ENCODE assay signal across 27 cellular contexts in the genomic region with DNA sequence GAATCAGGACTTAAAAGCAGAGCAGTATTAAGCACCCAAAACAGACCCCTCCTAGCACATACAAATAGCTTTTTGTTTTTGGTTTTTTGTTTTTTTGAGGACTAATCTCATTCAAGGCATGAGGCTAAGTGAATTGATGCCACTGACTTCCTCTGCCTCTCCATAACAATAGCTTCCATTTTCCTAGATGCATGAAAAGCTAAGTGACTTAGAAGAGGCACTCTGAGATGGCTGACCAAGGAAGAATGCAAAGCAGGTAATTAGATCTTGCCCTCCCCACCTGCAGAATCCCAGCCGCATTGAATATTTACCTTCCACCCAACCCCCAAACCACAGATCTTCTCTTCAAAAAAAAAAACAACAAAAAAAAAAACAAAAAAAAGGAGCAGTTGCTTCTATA. TPM values are rescaled to one million over a fixed set of nuclear protein-coding genes. Genes with fewer than 3 reads are reported as not detected.
DNase-seq lines count a peak whose midpoint lies in the region; FAIRE-seq and TF ChIP-seq lines count a peak whose summit lies in the region.
"Had no signal": no experiment of that assay in that cellular context is flagged by ENCODE, and none has a peak within 500 bp of the region (broad histone marks: within the 10 kb centered on the region; RNA-seq: fewer than 3 reads in every experiment).

No MANE protein-coding gene starts in this region.

- H3K79me2 ChIP-seq in H1 (ENCODE audit: control insufficient read depth in 1 of 2, insufficient read depth in 2 of 2, low read length in 2 of 2): no peaks in the 10 kb centered on the region

- H3K36me3 ChIP-seq in ES-I3 (ENCODE audit: insufficient read depth, low read length) (no peaks in the 10 kb centered on the region), HUES64 (ENCODE audit: insufficient read depth, low read length) (no peaks in the 10 kb centered on the region), H1 (ENCODE audit: control insufficient read depth in 2 of 4, insufficient read depth in 4 of 4, low read length in 3 of 4) (no peaks in the 10 kb centered on the region), iPS-18a (ENCODE audit: control insufficient read depth, low read depth, low read length) (no peaks in the 10 kb centered on the region), tibial artery (no peaks in the 10 kb centered on the region)
- H3K36me3 ChIP-seq: Peyer's patch had no signal

- peak overlapping the region; percentile 33 to 45; a peak in 2 of 4 replicates for H3K4me2 ChIP-seq in H1 (ENCODE audit: insufficient read depth in 1 of 2, low read depth in 2 of 2, low read length in 2 of 2)

- no peak overlapping the region for H3K4ac ChIP-seq in H1 (replicated peaks; ENCODE audit: insufficient read length, low read depth, low read length)

- no peak for TF ChIP-seq CTCF in H1 (IDR thresholded peaks at IDR 0.05; ENCODE audit: control extremely low read depth in 1 of 3, insufficient read depth in 1 of 3, low read depth in 1 of 3, low read length in 3 of 3)
- TF ChIP-seq CTCF in tibial artery (IDR thresholded peaks at IDR 0.05): no peak

- H2AFZ ChIP-seq in H1 (ENCODE audit: low read length): no peak overlapping the region

- H3K56ac ChIP-seq in H1 (replicated peaks; ENCODE audit: insufficient read length, low read depth, low read length): no peak overlapping the region

- H3K4me3 Mint-ChIP-seq in activated T-helper 2 cell treated with anti-CD3 and anti-CD28 coated beads, Interferon-gamma antibody, Interleukin-2, Interleukin-4, amounts not matched to agents 10 μg/mL and 5 μg/mL and 100 μg/mL, durations not matched to agents 14 hours and 24 hours and 36 hours (ENCODE audit: low read depth): no peak overlapping the region
- H3K4me3 Mint-ChIP-seq: CD8-positive, alpha-beta memory T cell had no signal

- H3K27me3 ChIP-seq in HUES64 (ENCODE audit: insufficient read depth, low read length): no peaks in the 10 kb centered on the region
- H3K27me3 ChIP-seq in H1 (replicated peaks in 1 of 4; ENCODE audit: control insufficient read depth in 3 of 4, extremely low read depth in 1 of 4, insufficient read depth in 3 of 4, low read length in 3 of 4): no peaks in the 10 kb centered on the region
- H3K27me3 ChIP-seq in iPS-18a (ENCODE audit: control insufficient read depth, insufficient read depth, low read length): no peaks in the 10 kb centered on the region
- no peaks in the 10 kb centered on the region for H3K27me3 ChIP-seq in tibial artery
- H3K27me3 ChIP-seq: Peyer's patch had no signal

- DNase-seq in H1 (ENCODE audit: low read depth in 1 of 2, low spot score in 2 of 2): peak in 1 of 2 experiments; percentile 65
- no peak for DNase-seq in amniotic stem cell (lab: John Stamatoyannopoulos, UW)
- no peak for DNase-seq in NCI-H187 treated with DMSO at 0.1 percent for 48 hours (lab: John Stamatoyannopoulos, UW)
- no peak for DNase-seq in tibial artery
- no peak for DNase-seq in activated T-helper 2 cell treated with anti-CD3 and anti-CD28 coated beads, Interferon-gamma antibody, Interleukin-2, Interleukin-4, amounts not matched to agents 10 μg/mL and 5 μg/mL and 100 μg/mL, durations not matched to agents 14 hours and 24 hours and 36 hours (ENCODE audit: low spot score)
- DNase-seq: 8988T; C1 segment of cervical spinal cord; Calu3; CD8-positive, alpha-beta memory T cell; DMS153; EL; HCEC 1CT; MM.1S; NCI-H1092; NCI-H1436; NCI-H1930; NCI-H226; NCI-H510A treated with DMSO at 0.1 percent for 48 hours; NCI-H774; NK-92 treated with Interleukin-12 subunit alpha and Interleukin-12 subunit beta, amount 100 ng/mL, for 24 hours; Peyer's patch had no signal

- 0 out of 3 replicates have a peak, but pooled peaks of 1 of the 2 experiments have one; percentile 34 for TF ChIP-seq POLR2A in H1 (IDR thresholded peaks at IDR 0.05; ENCODE audit: control extremely low read depth in 1 of 2, low read depth in 2 of 2, low read length in 2 of 2)

- CTCF ChIA-PET in H1 (lab: Charles Lee; ENCODE audit: partially characterized antibody): interaction anchor here (0.7 to 1.5 kb wide), 2 partner anchors 38 to 181 kb away, joined by 3 read pairs; no protein-coding TSS in a partner anchor

- intact Hi-C loops in tibial artery (cut with DNase I; ENCODE audit: low total_unique reads): no loop called here
- intact Hi-C loops in activated T-helper 2 cell treated with anti-CD3 and anti-CD28 coated beads, Interferon-gamma antibody, Interleukin-2, Interleukin-4, amounts not matched to agents 10 μg/mL and 5 μg/mL and 100 μg/mL, durations not matched to agents 14 hours and 24 hours and 36 hours (cut with micrococcal nuclease): no loop called here

- POLR2A ChIA-PET in H1 (lab: Charles Lee; ENCODE audit: partially characterized antibody): interaction anchor here (0.6 to 1.7 kb wide), 5 partner anchors 7 to 1143 kb away, joined by 3 to 4 read pairs (median 3); a partner anchor contains a TSS

- no peak overlapping the region for H3K23ac ChIP-seq in H1 (ENCODE audit: insufficient read length)

- no peak overlapping the region for H4K91ac ChIP-seq in H1 (replicated peaks; ENCODE audit: insufficient read length, low read length)

- WGBS in HUES64: 14% methylated on average over 1 of the region's 1 CpG
- WGBS in H1 (ENCODE audit: extremely low coverage in 1 of 2, insufficient coverage in 1 of 2, insufficient read length in 1 of 2, insufficient replicate concordance in 2 of 2, low coverage in 1 of 2, low lambda C conversion rate in 2 of 2, missing lambda C conversion rate in 1 of 2), 2 experiments: 6% methylated on average over 1 of the region's 1 CpG; no CpG with 5 or more reads in 1 of the 2 experiments

- no peak overlapping the region for H2BK120ac ChIP-seq in H1 (replicated peaks; ENCODE audit: low read depth, low read length)

- H4K20me1 ChIP-seq in H1 (replicated peaks in 1 of 2; ENCODE audit: control insufficient read depth in 1 of 2, insufficient read depth in 2 of 2, low read length in 2 of 2): no peaks in the 10 kb centered on the region

- H3K9me3 ChIP-seq in ES-I3 (ENCODE audit: control insufficient read depth, insufficient read depth, low read length) (no peaks in the 10 kb centered on the region), HUES64 (ENCODE audit: insufficient read depth, low read depth, low read length) (no peaks in the 10 kb centered on the region), H1 (ENCODE audit: insufficient read depth in 2 of 2, low read depth in 1 of 2, low read length in 1 of 2) (no peaks in the 10 kb centered on the region), iPS-18a (ENCODE audit: control insufficient read depth, low read depth, low read length) (no peaks in the 10 kb centered on the region), tibial artery (no peaks in the 10 kb centered on the region)
- H3K9me3 ChIP-seq: Peyer's patch had no signal

- no peaks in the 10 kb centered on the region for H3K23me2 ChIP-seq in H1 (ENCODE audit: low read depth, low read length)

- H3K36me3 Mint-ChIP-seq in activated T-helper 2 cell treated with anti-CD3 and anti-CD28 coated beads, Interferon-gamma antibody, Interleukin-2, Interleukin-4, amounts not matched to agents 10 μg/mL and 5 μg/mL and 100 μg/mL, durations not matched to agents 14 hours and 24 hours and 36 hours (ENCODE audit: low read depth): no peaks in the 10 kb centered on the region
- H3K36me3 Mint-ChIP-seq: CD8-positive, alpha-beta memory T cell had no signal

- H4K5ac ChIP-seq in H1 (ENCODE audit: insufficient read length, low read depth, low read length): peak overlapping the region; percentile 76

- no peak overlapping the region for H2BK12ac ChIP-seq in H1 (ENCODE audit: low read depth, low read length)

- no peak overlapping the region for H3K14ac ChIP-seq in H1 (ENCODE audit: insufficient read length)

- no peak overlapping the region for H3K4me3 ChIP-seq in HUES64 (ENCODE audit: low read length)
- H3K4me3 ChIP-seq in H1 (ENCODE audit: extremely low read depth in 1 of 4, insufficient read depth in 2 of 4, low read depth in 3 of 4, low read length in 4 of 4): peak overlapping the region in 1 of 4 experiments; percentile 34; a peak in 2 of 8 replicates
- H3K4me3 ChIP-seq in iPS-18a (ENCODE audit: low read length): peak overlapping the region; percentile 28
- H3K4me3 ChIP-seq in tibial artery: no peak overlapping the region
- H3K4me3 ChIP-seq: K562, Peyer's patch had no signal

- H3K4me1 ChIP-seq in ES-I3 (ENCODE audit: insufficient read depth, low read length) (peaks cover 19% of the 10 kb centered on the region; the same call in 1 of the 2 replicates), HUES64 (ENCODE audit: insufficient read depth, low read length) (peaks cover 30% of the 10 kb centered on the region), H1 (replicated peaks in 1 of 4; ENCODE audit: control insufficient read depth in 3 of 4, insufficient read depth in 4 of 4, low read length in 3 of 4) (peaks cover 0 to 16% (median 1%) of the 10 kb centered on the region in 4 experiments; a peak in 4 of 7 replicates), iPS-18a (ENCODE audit: control insufficient read depth, low read depth, low read length) (peaks cover 19% of the 10 kb centered on the region), tibial artery (peaks cover 0 to 10% (median 0%) of the 10 kb centered on the region in 4 donors)
- H3K4me1 ChIP-seq: Peyer's patch had no signal

- H3K4me1 Mint-ChIP-seq in activated T-helper 2 cell treated with anti-CD3 and anti-CD28 coated beads, Interferon-gamma antibody, Interleukin-2, Interleukin-4, amounts not matched to agents 10 μg/mL and 5 μg/mL and 100 μg/mL, durations not matched to agents 14 hours and 24 hours and 36 hours (ENCODE audit: low read depth): no peaks in the 10 kb centered on the region
- H3K4me1 Mint-ChIP-seq: CD8-positive, alpha-beta memory T cell had no signal

- no peak for TF ChIP-seq RAD21 in H1 (IDR thresholded peaks at IDR 0.05 in 1 of 2, conservative IDR thresholded peaks at IDR 0.05 in 1 of 2; ENCODE audit: low read depth in 2 of 2, low read length in 2 of 2)

- H3K9ac ChIP-seq in ES-I3 (ENCODE audit: low read depth, low read length) (peak overlapping the region; percentile 2; the same call in 1 of the 2 replicates), HUES64 (ENCODE audit: low read depth, low read length) (0 out of 2 replicates have a peak overlapping the region, but pooled peaks have one; percentile 11), H1 (replicated peaks in 1 of 4; ENCODE audit: extremely low read depth in 1 of 4, low read depth in 3 of 4, low read length in 3 of 4) (no peak overlapping the region), iPS-18a (ENCODE audit: low read length) (no peak overlapping the region)

- no peak overlapping the region for H4K8ac ChIP-seq in H1 (ENCODE audit: extremely low read depth, insufficient read depth, low read length)

- peak overlapping the region; percentile 78 for H3K27ac ChIP-seq in HUES64 (ENCODE audit: low read depth, low read length)
- H3K27ac ChIP-seq in H1 (ENCODE audit: low read depth, low read length): no peak overlapping the region; the same call in 1 of the 2 replicates
- no peak overlapping the region for H3K27ac ChIP-seq in iPS-18a (ENCODE audit: low read length)
- H3K27ac ChIP-seq in tibial artery: no peak overlapping the region
- H3K27ac ChIP-seq: Peyer's patch had no signal

- H3K18ac ChIP-seq in H1 (ENCODE audit: extremely low read depth, low read length): no peak overlapping the region

- no peak overlapping the region for H2BK15ac ChIP-seq in H1 (ENCODE audit: low read length)

- TF ChIP-seq EP300 in H1 (IDR thresholded peaks at IDR 0.05; ENCODE audit: borderline replicate concordance in 1 of 2, low read depth in 2 of 2, low read length in 2 of 2): peak in 1 of 2 experiments; percentile 78; a peak in 1 of 3 replicates

- H3K27ac Mint-ChIP-seq in activated T-helper 2 cell treated with anti-CD3 and anti-CD28 coated beads, Interferon-gamma antibody, Interleukin-2, Interleukin-4, amounts not matched to agents 10 μg/mL and 5 μg/mL and 100 μg/mL, durations not matched to agents 14 hours and 24 hours and 36 hours: no peak overlapping the region
- H3K27ac Mint-ChIP-seq: CD8-positive, alpha-beta memory T cell had no signal

- FAIRE-seq in H1 (lab: Jason Lieb, UNC): peak; percentile 95
- FAIRE-seq: GM19239, HepG2, K562 had no signal

- no peak overlapping the region for H2AK5ac ChIP-seq in H1 (ENCODE audit: low read depth, low read length)

- no peaks in the 10 kb centered on the region for H3K27me3 Mint-ChIP-seq in activated T-helper 2 cell treated with anti-CD3 and anti-CD28 coated beads, Interferon-gamma antibody, Interleukin-2, Interleukin-4, amounts not matched to agents 10 μg/mL and 5 μg/mL and 100 μg/mL, durations not matched to agents 14 hours and 24 hours and 36 hours (ENCODE audit: low read depth)

- H3K79me1 ChIP-seq in H1 (ENCODE audit: low read depth, low read length): no peaks in the 10 kb centered on the region

- peak overlapping the region; percentile 68; the same call in 1 of the 2 replicates for H2BK5ac ChIP-seq in H1 (ENCODE audit: low read depth, low read length)

- H3K9me3 Mint-ChIP-seq in activated T-helper 2 cell treated with anti-CD3 and anti-CD28 coated beads, Interferon-gamma antibody, Interleukin-2, Interleukin-4, amounts not matched to agents 10 μg/mL and 5 μg/mL and 100 μg/mL, durations not matched to agents 14 hours and 24 hours and 36 hours: no peaks in the 10 kb centered on the region

- no peak overlapping the region for H2BK20ac ChIP-seq in H1 (ENCODE audit: low read length)

RNA-seq across cellular contexts. Expression of a gene that starts 7.4 kb away (rescaled TPM):
- 47.1 TPM for polyA plus RNA-seq in HUES64 (2013, experiment 1 of 2)
- 45.1 TPM for polyA plus RNA-seq in HUES64 (2013, experiment 2 of 2)
- 98.1 and 106 TPM in 2 replicates for total RNA-seq in H1 (2021; fragmentation: NEBNext Ultra II Directional; extraction: Animal tissue kit (Norgen Biotek cat#: 25700))
- 29.1 and 69.3 TPM in 2 replicates for polyA plus RNA-seq in H1 (2011; rRNA removed)
- 48.9 TPM for polyA plus RNA-seq in H1 (2011; cell fraction: cytosol; rRNA removed)
- 50.2 TPM for polyA plus RNA-seq in H1 (2011; cell fraction: nucleus; rRNA removed)
- polyA plus RNA-seq in H1 (2012, experiment 1 of 2): 94.9 to 122 TPM (median 103 TPM) in 4 replicates
- 6.2 TPM for polyA plus RNA-seq in H1 (2012, experiment 2 of 2)
- polyA plus RNA-seq in H1 (2013, experiment 1 of 2): 212 TPM
- polyA plus RNA-seq in H1 (2013, experiment 2 of 2): 178 TPM
- 140 and 291 TPM in 2 replicates for polyA minus RNA-seq in H1 (2011; rRNA and poly(A)+ RNA removed)
- polyA minus RNA-seq in H1 (2011; cell fraction: cytosol; rRNA and poly(A)+ RNA removed): 70.8 TPM
- polyA minus RNA-seq in H1 (2011; cell fraction: nucleus; rRNA and poly(A)+ RNA removed): 87.0 TPM
- not detected in 2 replicates for total RNA-seq in activated T-helper 2 cell treated with anti-CD3 and anti-CD28 coated beads, Interferon-gamma antibody, Interleukin-2, Interleukin-4, amounts not matched to agents 10 μg/mL and 5 μg/mL and 100 μg/mL, durations not matched to agents 14 hours and 24 hours and 36 hours
- total RNA-seq: CD8-positive, alpha-beta memory T cell; HepG2 had no signal
- polyA plus RNA-seq: CD8-positive, alpha-beta memory T cell; HepG2; K562 had no signal

Comparison
In these comparisons a context has a peak if more than half of its experiments do, and no peak if none do; other contexts are left out.
1. H3K9ac ChIP-seq: peak in ES-I3 (single experiment) and HUES64 (single experiment); none in H1 (0 of 4) and iPS-18a (single experiment).
2. RNA of a gene that starts 7.4 kb away (total RNA-seq): 98.1 to 106 TPM in H1; not detected in activated T-helper 2 cell treated with anti-CD3 and anti-CD28 coated beads, Interferon-gamma antibody, Interleukin-2, Interleukin-4, amounts not matched to agents 10 μg/mL and 5 μg/mL and 100 μg/mL, durations not matched to agents 14 hours and 24 hours and 36 hours; every median in the first group is over 10 times any median in the second.